ENCODE assay signal across 19 cellular contexts in genomic region chr1:217586586-217586985, GRCh38. TPM values are rescaled to one million over a fixed set of nuclear protein-coding genes. Genes with fewer than 3 reads are reported as not detected.
"Had no signal": no experiment of that assay in that cellular context is flagged by ENCODE, and none has a peak within 500 bp of the region (broad histone marks: within the 10 kb centered on the region; RNA-seq: fewer than 3 reads in every experiment).

No MANE protein-coding gene starts in this region.

- H3K36me3 ChIP-seq: pancreas had no signal

- H3K9me3 ChIP-seq: body of pancreas, esophagus squamous epithelium, left lung, mucosa of descending colon, pancreas, tibial artery had no signal

- ATAC-seq: activated CD4-positive, alpha-beta T cell treated with anti-CD3 and anti-CD28 coated beads for 36 hours; body of pancreas; left lung; mucosa of descending colon; naive thymus-derived CD4-positive, alpha-beta T cell; pancreas; stimulated activated naive B cell treated with anti-CD40 and anti-IgM and Interleukin-4, amounts not matched to agents 10 μg/mL and 1 μg/mL and 100 μg/mL, for 72 hours had no signal

- H3K4me1 ChIP-seq: body of pancreas, esophagus squamous epithelium, left lung, pancreas, tibial artery had no signal

- H3K27me3 ChIP-seq: body of pancreas, esophagus squamous epithelium, left lung, pancreas, tibial artery had no signal

- H3K4me3 ChIP-seq: body of pancreas, esophagus squamous epithelium, left lung, mucosa of descending colon, pancreas, tibial artery had no signal

- H3K27ac ChIP-seq: body of pancreas, esophagus squamous epithelium, left lung, pancreas, tibial artery had no signal

- FAIRE-seq: endothelial cell of umbilical vein, pancreas, urothelium cell line had no signal

- DNase-seq: activated CD4-positive, alpha-beta memory T cell treated with anti-CD3 and anti-CD28 coated beads for 36 hours; activated CD4-positive, alpha-beta T cell treated with anti-CD3 and anti-CD28 coated beads for 36 hours; activated naive CD4-positive, alpha-beta T cell treated with anti-CD3 and anti-CD28 coated beads, Interleukin-2, amount 10 ng/mL, durations not matched to agents 7 days and 5 days; activated T-cell treated with anti-CD3 and anti-CD28 coated beads, Interleukin-2, amount 50 U/mL, for 24 hours; body of pancreas; central memory CD4-positive, alpha-beta T cell; cortex of kidney; effector CD4-positive, alpha-beta T cell; esophagus squamous epithelium; islet precursor cell; left lung; mucosa of descending colon; naive thymus-derived CD4-positive, alpha-beta T cell; pancreas; stimulated activated CD4-positive, alpha-beta T cell treated with anti-CD3 and anti-CD28 coated beads, Interleukin-4, amount 100 ng/mL, for 1 hour; stimulated activated naive B cell treated with anti-CD40 and anti-IgM and Interleukin-4, amounts not matched to agents 10 μg/mL and 1 μg/mL and 100 μg/mL, for 72 hours; tibial artery had no signal

RNA-seq across cellular contexts. Expression of gene SPATA17, which starts 44.6 kb away (rescaled TPM):
- total RNA-seq: activated CD4-positive, alpha-beta memory T cell treated with anti-CD3 and anti-CD28 coated beads for 36 hours; endothelial cell of umbilical vein; naive thymus-derived CD4-positive, alpha-beta T cell had no signal
- polyA plus RNA-seq: endothelial cell of umbilical vein; naive thymus-derived CD4-positive, alpha-beta T cell had no signal
